ENCODE assay signal across 16 cellular contexts in genomic region chr1:169584483-169585144, GRCh38. TPM values are rescaled to one million over a fixed set of nuclear protein-coding genes. Genes with fewer than 3 reads are reported as not detected.
A peak's percentile ranks its signal among the peaks of the same experiment; 100 is the strongest.
DNase-seq lines count a peak whose midpoint lies in the region; ATAC-seq and TF ChIP-seq lines count a peak whose summit lies in the region.
"Had no signal": no experiment of that assay in that cellular context is flagged by ENCODE, and none has a peak within 500 bp of the region (broad histone marks: within the 10 kb centered on the region; RNA-seq: fewer than 3 reads in every experiment).

No MANE protein-coding gene starts in this region.

- no peaks in the 10 kb centered on the region for H3K9me3 Mint-ChIP-seq in type B pancreatic cell

- no peak overlapping the region for H3K27ac ChIP-seq in foreskin keratinocyte

- H3K27ac Mint-ChIP-seq in type B pancreatic cell = no peak overlapping the region

- peaks cover 44% of the 10 kb centered on the region for H3K27me3 Mint-ChIP-seq in type B pancreatic cell

- H3K4me1 ChIP-seq in foreskin keratinocyte = peaks cover 10% of the 10 kb centered on the region

- TF ChIP-seq CTCF in foreskin keratinocyte (conservative IDR thresholded peaks at IDR 0.05) = no peak
- no peak for TF ChIP-seq CTCF in type B pancreatic cell (conservative IDR thresholded peaks at IDR 0.05)

- no peaks in the 10 kb centered on the region for H3K36me3 Mint-ChIP-seq in type B pancreatic cell

- peaks cover 4% of the 10 kb centered on the region for H3K4me1 Mint-ChIP-seq in type B pancreatic cell (ENCODE audit: unreplicated experiment)

- peaks cover 41% of the 10 kb centered on the region for H3K27me3 ChIP-seq in foreskin keratinocyte
- H3K27me3 ChIP-seq: BLaER1 treated with 17β-estradiol and CSF1 and Interleukin-3, amounts not matched to agents 10 nM and 100 nM had no signal

- ATAC-seq in foreskin keratinocyte (peak; percentile 71), GM21619 (IDR thresholded peaks at IDR 0.05; ENCODE audit: unreplicated experiment) (no peak), GM21717 (IDR thresholded peaks at IDR 0.05; ENCODE audit: unreplicated experiment) (no peak), HG02798 (IDR thresholded peaks at IDR 0.05; ENCODE audit: poor library complexity, unreplicated experiment) (no peak)

- peak overlapping the region; percentile 20 for H3K4me3 Mint-ChIP-seq in type B pancreatic cell

- peak; percentile 31 for DNase-seq in stimulated activated CD4-positive, alpha-beta T cell treated with anti-CD3 and anti-CD28 coated beads, Interleukin-2, amount 100 ng/mL, for 4 hours (ENCODE audit: low read depth)
- DNase-seq in stimulated activated CD4-positive, alpha-beta T cell treated with anti-CD3 and anti-CD28 coated beads, Interleukin-4, amount 100 ng/mL, for 1 hour = no peak
- peak; percentile 22 for DNase-seq in activated CD4-positive, alpha-beta T cell treated with anti-CD3 and anti-CD28 coated beads for 48 hours
- DNase-seq in foreskin keratinocyte = peak; percentile 40 to 66
- no peak for DNase-seq in type B pancreatic cell (ENCODE audit: extremely low spot score, unreplicated experiment)
- DNase-seq: effector CD4-positive, alpha-beta T cell; glutamatergic neuron; NCI-H1092 treated with DMSO at 0.1 percent for 48 hours; NCI-H446 treated with DMSO at 0.1 percent for 48 hours; SHP77 treated with DMSO at 0.1 percent for 48 hours had no signal

RNA-seq across cellular contexts. Expression of gene F5, which starts 1.7 kb away (rescaled TPM):
- total RNA-seq in foreskin keratinocyte (not detected in 2 replicates), type B pancreatic cell (ENCODE audit: low replicate concordance) (5.5 and 6.0 TPM in 2 replicates)
- not detected in 2 replicates for polyA plus RNA-seq in foreskin keratinocyte
- total RNA-seq: osteoblast had no signal

RNA-seq across cellular contexts. Expression of gene SELP, which starts 45.3 kb away (rescaled TPM):
- total RNA-seq in foreskin keratinocyte (not detected in 2 replicates), type B pancreatic cell (ENCODE audit: low replicate concordance) (0.31 TPM in 1 of 2 replicates, not detected in the other)
- polyA plus RNA-seq in foreskin keratinocyte = not detected in 2 replicates
- total RNA-seq: astrocyte, osteoblast had no signal

Comparison
In these comparisons a context has a peak if more than half of its experiments do, and no peak if none do; other contexts are left out.
1. DNase-seq: peak in stimulated activated CD4-positive, alpha-beta T cell treated with anti-CD3 and anti-CD28 coated beads, Interleukin-2, amount 100 ng/mL, for 4 hours (single experiment), activated CD4-positive, alpha-beta T cell treated with anti-CD3 and anti-CD28 coated beads for 48 hours (single experiment) and foreskin keratinocyte (2 of 2); none in stimulated activated CD4-positive, alpha-beta T cell treated with anti-CD3 and anti-CD28 coated beads, Interleukin-4, amount 100 ng/mL, for 1 hour (single experiment) and type B pancreatic cell (single experiment).